ENCODE assay signal across 18 cellular contexts in genomic region chr3:174951498-174951897, GRCh38.
"Had no signal": no experiment of that assay in that cellular context is flagged by ENCODE, and none has a peak within 500 bp of the region (broad histone marks: within the 10 kb centered on the region; RNA-seq: fewer than 3 reads in every experiment).

No MANE protein-coding gene starts in this region.

- H3K27ac Mint-ChIP-seq: activated naive CD8-positive, alpha-beta T cell treated with anti-CD3 and anti-CD28 coated beads, Interleukin-2, amount 10 ng/mL, durations not matched to agents 7 days and 5 days; endodermal cell; natural killer cell; stimulated activated memory B cell treated with anti-CD40 and anti-IgM and Interleukin-4, amounts not matched to agents 10 μg/mL and 1 μg/mL and 100 μg/mL, for 72 hours had no signal

- H3K36me3 ChIP-seq: left ventricle myocardium inferior, neutrophil, thyroid gland had no signal

- ATAC-seq: natural killer cell; stimulated activated memory B cell treated with anti-CD40 and anti-IgM and Interleukin-4, amounts not matched to agents 10 μg/mL and 1 μg/mL and 100 μg/mL, for 72 hours had no signal

- H3K4me1 ChIP-seq: left ventricle myocardium inferior had no signal

- H3K36me3 Mint-ChIP-seq: activated naive CD8-positive, alpha-beta T cell treated with anti-CD3 and anti-CD28 coated beads, Interleukin-2, amount 10 ng/mL, durations not matched to agents 7 days and 5 days; natural killer cell; stimulated activated memory B cell treated with anti-CD40 and anti-IgM and Interleukin-4, amounts not matched to agents 10 μg/mL and 1 μg/mL and 100 μg/mL, for 72 hours had no signal

- H3K9me3 ChIP-seq: left ventricle myocardium inferior, neutrophil, thyroid gland had no signal

- H3K4me1 Mint-ChIP-seq: activated naive CD8-positive, alpha-beta T cell treated with anti-CD3 and anti-CD28 coated beads, Interleukin-2, amount 10 ng/mL, durations not matched to agents 7 days and 5 days; natural killer cell; stimulated activated memory B cell treated with anti-CD40 and anti-IgM and Interleukin-4, amounts not matched to agents 10 μg/mL and 1 μg/mL and 100 μg/mL, for 72 hours had no signal

- H3K27me3 Mint-ChIP-seq: activated naive CD8-positive, alpha-beta T cell treated with anti-CD3 and anti-CD28 coated beads, Interleukin-2, amount 10 ng/mL, durations not matched to agents 7 days and 5 days; stimulated activated memory B cell treated with anti-CD40 and anti-IgM and Interleukin-4, amounts not matched to agents 10 μg/mL and 1 μg/mL and 100 μg/mL, for 72 hours had no signal

- H3K79me2 ChIP-seq: hepatocyte had no signal

- H3K27ac ChIP-seq: dorsolateral prefrontal cortex, hepatocyte, left ventricle myocardium inferior, neutrophil, thyroid gland had no signal

- H3K9me3 Mint-ChIP-seq: activated naive CD8-positive, alpha-beta T cell treated with anti-CD3 and anti-CD28 coated beads, Interleukin-2, amount 10 ng/mL, durations not matched to agents 7 days and 5 days; endodermal cell; stimulated activated memory B cell treated with anti-CD40 and anti-IgM and Interleukin-4, amounts not matched to agents 10 μg/mL and 1 μg/mL and 100 μg/mL, for 72 hours had no signal

- H3K27me3 ChIP-seq: dorsolateral prefrontal cortex, hepatocyte, neutrophil, thyroid gland had no signal

- FAIRE-seq: bronchial epithelial cell had no signal

- DNase-seq: activated naive CD4-positive, alpha-beta T cell; activated naive CD8-positive, alpha-beta T cell treated with anti-CD3 and anti-CD28 coated beads, Interleukin-2, amount 10 ng/mL, durations not matched to agents 7 days and 5 days; activated T-cell treated with anti-CD3 and anti-CD28 coated beads for 4 hours; anterior cingulate cortex; dorsolateral prefrontal cortex; endodermal cell; kidney; left ventricle myocardium inferior; natural killer cell; posterior cingulate gyrus; retina; stimulated activated CD4-positive, alpha-beta T cell treated with anti-CD3 and anti-CD28 coated beads, Interleukin-2, amount 100 ng/mL, for 48 hours; T-helper 9 cell; thyroid gland had no signal

- H3K4me3 ChIP-seq: dorsolateral prefrontal cortex, hepatocyte, left ventricle myocardium inferior, thyroid gland had no signal

- H3K4me2 ChIP-seq: hepatocyte had no signal

- H2AFZ ChIP-seq: hepatocyte had no signal

- H3K4me3 Mint-ChIP-seq: activated naive CD8-positive, alpha-beta T cell treated with anti-CD3 and anti-CD28 coated beads, Interleukin-2, amount 10 ng/mL, durations not matched to agents 7 days and 5 days; endodermal cell; natural killer cell; stimulated activated memory B cell treated with anti-CD40 and anti-IgM and Interleukin-4, amounts not matched to agents 10 μg/mL and 1 μg/mL and 100 μg/mL, for 72 hours had no signal
